1 cellular context compared by ENCODE assay signal in genomic region chr19:35858311-35858710, GRCh38.
TF ChIP-seq lines count a peak whose summit lies in the region.

No MANE protein-coding gene starts in this region.

TF ChIP-seq in WTC11, 78 proteins besides CTCF, POLR2A, EP300 and RAD21:
- TF ChIP-seq PRDM15 (CRISPR knock-in tag; IDR thresholded peaks at IDR 0.05) (no peak), SP1 (CRISPR knock-in tag; conservative IDR thresholded peaks at IDR 0.05) (no peak), ERG (CRISPR knock-in tag; IDR thresholded peaks at IDR 0.05) (no peak), AR (CRISPR knock-in tag; IDR thresholded peaks at IDR 0.05) (no peak), SOX15 (CRISPR knock-in tag; IDR thresholded peaks at IDR 0.05) (no peak), IRF1 (CRISPR knock-in tag; IDR thresholded peaks at IDR 0.05) (no peak), ESRRA (CRISPR knock-in tag; IDR thresholded peaks at IDR 0.05; ENCODE audit: borderline replicate concordance) (no peak)
